Comparison of ENCODE assay signal across 9 cellular contexts in genomic region chr9:91177661-91178280, GRCh38.
DNase-seq lines count a peak whose midpoint lies in the region; ATAC-seq and TF ChIP-seq lines count a peak whose summit lies in the region.
"Had no signal": no experiment of that assay in that cellular context is flagged by ENCODE, and none has a peak within 500 bp of the region (broad histone marks: within the 10 kb centered on the region; RNA-seq: fewer than 3 reads in every experiment).

No MANE protein-coding gene starts in this region.

- H3K36me3 ChIP-seq in GM23248 (ENCODE audit: low read depth) = no peaks in the 10 kb centered on the region
- H3K36me3 ChIP-seq in mammary epithelial cell (ENCODE audit: insufficient read depth, low read length) = no peaks in the 10 kb centered on the region
- no peaks in the 10 kb centered on the region for H3K36me3 ChIP-seq in prostate gland
- H3K36me3 ChIP-seq in neural progenitor cell = no peaks in the 10 kb centered on the region

- CTCF ChIA-PET in mammary epithelial cell (lab: Charles Lee; ENCODE audit: low non-redundant PET) = interaction anchor here (0.6 to 0.7 kb wide), 2 partner anchors 76 to 376 kb away, joined by 3 read pairs; no protein-coding TSS in a partner anchor

- H3K27ac ChIP-seq in GM23248 = no peak overlapping the region
- H3K27ac ChIP-seq in mammary epithelial cell (ENCODE audit: insufficient read depth, low read depth, low read length) = peak overlapping the region; percentile 78
- peak overlapping the region; percentile 41 to 56 for H3K27ac ChIP-seq in prostate gland
- no peak overlapping the region for H3K27ac ChIP-seq in neural progenitor cell
- H3K27ac ChIP-seq: PC-9 had no signal

- H3K9me3 ChIP-seq in GM23248 (ENCODE audit: low read depth) (no peaks in the 10 kb centered on the region), mammary epithelial cell (replicated peaks; ENCODE audit: insufficient read depth, low read length) (no peaks in the 10 kb centered on the region), prostate gland (no peaks in the 10 kb centered on the region), neural progenitor cell (ENCODE audit: low read depth) (no peaks in the 10 kb centered on the region)

- no peak overlapping the region for H3K4me3 Mint-ChIP-seq in neural progenitor cell

- H3K4me2 ChIP-seq in GM23248 (ENCODE audit: unreplicated experiment) = no peak overlapping the region
- peak overlapping the region; percentile 73 for H3K4me2 ChIP-seq in mammary epithelial cell (ENCODE audit: insufficient read depth, low read depth, low read length)
- H3K4me2 ChIP-seq in neural progenitor cell = no peak overlapping the region
- H3K4me2 ChIP-seq: PC-9 had no signal

- H3K79me2 ChIP-seq in GM23248 (ENCODE audit: insufficient read depth) = no peaks in the 10 kb centered on the region
- H3K79me2 ChIP-seq in mammary epithelial cell (ENCODE audit: insufficient read depth, low read length) = no peaks in the 10 kb centered on the region
- no peaks in the 10 kb centered on the region for H3K79me2 ChIP-seq in neural progenitor cell (ENCODE audit: low read depth)

- no TSS peak for BruUV-seq in mammary epithelial cell (replicated peaks; lab: Mats Ljungman, UMichigan)

- H3K27me3 Mint-ChIP-seq in neural progenitor cell (ENCODE audit: insufficient read depth, low read depth) = peaks cover 6% of the 10 kb centered on the region

- ATAC-seq in HG02973 (IDR thresholded peaks at IDR 0.05; ENCODE audit: unreplicated experiment) = no peak

- TF ChIP-seq CTCF in mammary epithelial cell (conservative IDR thresholded peaks at IDR 0.05 in 1 of 2, IDR thresholded peaks at IDR 0.05 in 1 of 2; ENCODE audit: extremely low read depth in 1 of 2, insufficient read depth in 1 of 2, low read depth in 1 of 2, low read length in 2 of 2) (no peak), prostate gland (IDR thresholded peaks at IDR 0.05) (no peak), neural progenitor cell (IDR thresholded peaks at IDR 0.05) (no peak)

- 94 to 95% methylated on average over 15 of the region's 15 CpGs for WGBS in GM23248 (ENCODE audit: low coverage in 1 of 2, low lambda C conversion rate in 2 of 2, missing lambda C conversion rate in 2 of 2), 2 experiments
- WGBS in mammary epithelial cell (ENCODE audit: low coverage, missing lambda C conversion rate) = 5% methylated on average over 12 of the region's 15 CpGs
- WGBS in prostate gland = 32% methylated on average over 7 of the region's 15 CpGs

- H3K4me3 ChIP-seq in GM23248 (no peak overlapping the region), mammary epithelial cell (replicated peaks in 1 of 3; ENCODE audit: insufficient read depth in 1 of 3, low read depth in 2 of 3, low read length in 3 of 3) (no peak overlapping the region), prostate gland (no peak overlapping the region), neural progenitor cell (no peak overlapping the region)
- H3K4me3 ChIP-seq: PC-9 had no signal

- dilution Hi-C loops in mammary epithelial cell (cut with HindIII; ENCODE audit: low sequenced_read_pairs) = no loop called here

- H3K9ac ChIP-seq in GM23248 (no peak overlapping the region), mammary epithelial cell (ENCODE audit: insufficient read depth, low read length) (peak overlapping the region; percentile 51), neural progenitor cell (no peak overlapping the region)

- DNase-seq in GM23248 = peak; percentile 38
- DNase-seq in RPMI7951 (ENCODE audit: low read depth) = peak; percentile 81
- peak; percentile 96 for DNase-seq in mammary epithelial cell
- peak; percentile 79 for DNase-seq in prostate gland (ENCODE audit: low spot score)
- DNase-seq in NCI-H226 = no peak
- DNase-seq in NCI-H69 (lab: John Stamatoyannopoulos, UW) = no peak
- no peak for DNase-seq in neural progenitor cell (ENCODE audit: low spot score)
- DNase-seq: PC-9 had no signal

- no peaks in the 10 kb centered on the region for H3K36me3 Mint-ChIP-seq in neural progenitor cell

- H3K27ac Mint-ChIP-seq in neural progenitor cell = no peak overlapping the region

- H3K9me3 Mint-ChIP-seq in neural progenitor cell = no peaks in the 10 kb centered on the region

- in situ Hi-C loops in GM23248 (cut with MboI) (no loop called here), mammary epithelial cell (cut with MboI; ENCODE audit: low sequenced_read_pairs in 2 of 2) (no loop called here)

- no peaks in the 10 kb centered on the region for H3K9me2 ChIP-seq in GM23248 (ENCODE audit: insufficient read depth)

- peaks cover 7% of the 10 kb centered on the region; the same call in 1 of the 2 replicates for H3K4me1 ChIP-seq in GM23248 (ENCODE audit: insufficient read depth)
- H3K4me1 ChIP-seq in mammary epithelial cell (ENCODE audit: insufficient read depth, low read length) = peaks cover 46% of the 10 kb centered on the region
- H3K4me1 ChIP-seq in prostate gland (replicated peaks) = no peaks in the 10 kb centered on the region
- no peaks in the 10 kb centered on the region for H3K4me1 ChIP-seq in neural progenitor cell

- H4K20me1 ChIP-seq in GM23248 (ENCODE audit: insufficient read depth) (no peaks in the 10 kb centered on the region), mammary epithelial cell (ENCODE audit: insufficient read depth, low read length) (no peaks in the 10 kb centered on the region), neural progenitor cell (ENCODE audit: low read depth) (no peaks in the 10 kb centered on the region)

- intact Hi-C loops in mammary epithelial cell (cut with micrococcal nuclease) = loop anchor here (2.0 to 5.0 kb wide), 4 partner anchors 13 to 260 kb away; no protein-coding TSS in a partner anchor
- intact Hi-C loops in prostate gland (cut with DNase I) = no loop called here

- H3F3A ChIP-seq in GM23248 (ENCODE audit: insufficient read depth) (peaks cover 7% of the 10 kb centered on the region; the same call in 1 of the 2 replicates), neural progenitor cell (ENCODE audit: low read depth) (no peaks in the 10 kb centered on the region)

- no peak for TF ChIP-seq POLR2A in prostate gland (IDR thresholded peaks at IDR 0.05)

- H3K27me3 ChIP-seq in GM23248 (replicated peaks; ENCODE audit: insufficient read depth) (no peaks in the 10 kb centered on the region), mammary epithelial cell (ENCODE audit: insufficient read depth, low read length) (no peaks in the 10 kb centered on the region), prostate gland (replicated peaks; ENCODE audit: insufficient read depth) (no peaks in the 10 kb centered on the region), neural progenitor cell (no peaks in the 10 kb centered on the region)

- H3K4me1 Mint-ChIP-seq in neural progenitor cell = peaks cover 4% of the 10 kb centered on the region

- H2AFZ ChIP-seq in GM23248 (no peak overlapping the region), mammary epithelial cell (ENCODE audit: low read depth, low read length) (peak overlapping the region; percentile 77), neural progenitor cell (replicated peaks) (no peak overlapping the region)
- H2AFZ ChIP-seq: PC-9 had no signal

Comparison
In these comparisons a context has a peak if more than half of its experiments do, and no peak if none do; other contexts are left out.
1. DNase-seq: peak in GM23248 (single experiment), RPMI7951 (single experiment), mammary epithelial cell (single experiment) and prostate gland (single experiment); none in NCI-H226 (single experiment), NCI-H69 (single experiment) and neural progenitor cell (single experiment).
2. H3K27ac ChIP-seq: peak in mammary epithelial cell (single experiment) and prostate gland (2 of 2); none in GM23248 (single experiment) and neural progenitor cell (single experiment).